Comparison of ENCODE assay signal across 8 cellular contexts in genomic region chr19:23273594-23274412, GRCh38.
A peak's percentile ranks its signal among the peaks of the same experiment; 100 is the strongest.
DNase-seq lines count a peak whose midpoint lies in the region; ATAC-seq and TF ChIP-seq lines count a peak whose summit lies in the region.

No MANE protein-coding gene starts in this region.

- DNase-seq in NCI-H1694 (lab: John Stamatoyannopoulos, UW) (peak; percentile 95), T-helper 22 cell (ENCODE audit: low read depth) (peak; percentile 82), astrocyte of the hippocampus (ENCODE audit: low read depth, low spot score) (peak; percentile 95), hippocampal formation (lab: John Stamatoyannopoulos, UW) (peak; percentile 88 to 90), retina (peak; percentile 95), NOMO-1 (lab: John Stamatoyannopoulos, UW; ENCODE audit: unreplicated experiment in 2 of 2) (no peak)

- TF ChIP-seq CTCF in GM12874 (IDR thresholded peaks at IDR 0.05; ENCODE audit: insufficient read depth, low read depth, low read length) = 0 out of 2 replicates have a peak, but pooled peaks have one; percentile 14

- peak; percentile 100 for ATAC-seq in HG02798 (IDR thresholded peaks at IDR 0.05; ENCODE audit: poor library complexity, unreplicated experiment)

Comparison
In these comparisons a context has a peak if more than half of its experiments do, and no peak if none do; other contexts are left out.
1. DNase-seq: peak in NCI-H1694 (single experiment), T-helper 22 cell (single experiment), astrocyte of the hippocampus (single experiment), hippocampal formation (2 of 2) and retina (single experiment); none in NOMO-1 (0 of 2).